ENCODE assay signal across 20 cellular contexts in the genomic region with DNA sequence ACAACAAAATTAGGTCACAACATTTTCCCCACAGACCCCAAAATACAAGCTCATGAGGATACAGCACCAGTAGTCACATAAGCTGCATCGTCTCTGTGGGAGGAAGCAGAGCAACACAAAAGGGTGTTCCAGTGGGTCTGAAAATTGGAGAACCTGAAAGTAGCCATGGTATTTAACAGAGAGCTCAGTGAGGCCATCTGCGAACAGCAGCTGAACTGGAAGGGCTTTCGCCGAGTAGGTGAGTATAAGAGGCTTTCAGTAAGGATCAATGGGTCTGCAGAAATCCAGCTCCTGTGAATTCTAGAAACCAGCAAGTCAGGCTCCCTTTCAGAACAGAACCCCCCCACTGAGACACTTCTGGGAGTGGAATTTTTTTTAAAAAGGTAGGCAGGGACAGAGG.
"Had no signal": no experiment of that assay in that cellular context is flagged by ENCODE, and none has a peak within 500 bp of the region (broad histone marks: within the 10 kb centered on the region; RNA-seq: fewer than 3 reads in every experiment).

No MANE protein-coding gene starts in this region.

- DNase-seq: activated CD4-positive, alpha-beta T cell treated with anti-CD3 and anti-CD28 coated beads, Interleukin-2, amount 50 U/mL, for 4 hours; activated CD4-positive, CD25-positive, alpha-beta regulatory T cell treated with anti-CD3 and anti-CD28 coated beads, Interleukin-2, amount 50 U/mL, for 72 hours; activated CD8-positive, alpha-beta memory T cell treated with anti-CD3 and anti-CD28 coated beads, Interleukin-2, amount 10 ng/mL, durations not matched to agents 7 days and 5 days; activated effector memory CD4-positive, alpha-beta T cell treated with anti-CD3 and anti-CD28 coated beads, Interleukin-2, amount 50 U/mL, for 16 hours; activated T-cell treated with anti-CD3 and anti-CD28 coated beads, Interleukin-2, amount 50 U/mL, for 4 hours; amniotic stem cell; body of pancreas; central memory CD4-positive, alpha-beta T cell; cortex of kidney; effector memory CD4-positive, alpha-beta T cell; gastrocnemius medialis; kidney; left ventricle myocardium superior; posterior cingulate gyrus; small intestine; T-helper 2 cell had no signal

- H3K9me3 ChIP-seq: body of pancreas, gastrocnemius medialis, neutrophil, right atrium auricular region had no signal

- H3K36me3 ChIP-seq: gastrocnemius medialis, neutrophil, right atrium auricular region had no signal

- ATAC-seq: activated CD8-positive, alpha-beta memory T cell treated with anti-CD3 and anti-CD28 coated beads, Interleukin-2, amount 10 ng/mL, durations not matched to agents 7 days and 5 days; activated naive CD4-positive, alpha-beta T cell treated with anti-CD3 and anti-CD28 coated beads, Interleukin-2, amount 50 U/mL, for 72 hours; activated T-cell treated with anti-CD3 and anti-CD28 coated beads, Interleukin-2, amount 50 U/mL, for 4 hours; body of pancreas; gastrocnemius medialis; left ventricle myocardium superior had no signal

- H3K27ac ChIP-seq: body of pancreas, epithelial cell of prostate, neutrophil, right atrium auricular region had no signal

- H3K4me1 ChIP-seq: right atrium auricular region had no signal

- H3K27me3 ChIP-seq: body of pancreas, gastrocnemius medialis, neutrophil, right atrium auricular region had no signal

- H3K4me3 ChIP-seq: body of pancreas, gastrocnemius medialis, right atrium auricular region had no signal
